8 cellular contexts compared by ENCODE assay signal in the genomic region with DNA sequence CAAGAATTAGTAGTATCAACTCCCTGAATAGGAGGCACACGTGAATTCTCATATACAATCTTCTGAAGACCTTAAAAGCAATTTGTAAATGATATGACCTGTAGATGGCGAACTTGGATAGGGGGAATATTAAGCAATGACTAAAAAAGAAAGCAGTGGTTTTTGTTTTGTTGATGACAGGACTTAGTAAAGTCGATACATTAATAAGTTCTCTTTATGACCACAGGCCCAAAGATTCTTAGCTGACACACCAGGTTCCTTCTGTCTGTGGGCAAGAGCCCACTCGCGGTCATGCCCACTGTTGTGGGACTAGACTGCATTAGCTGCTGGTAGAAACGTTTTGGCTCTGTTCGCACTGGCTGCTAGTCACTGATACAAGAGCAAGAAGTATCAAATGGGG. TPM values are rescaled to one million over a fixed set of nuclear protein-coding genes. Genes with fewer than 3 reads are reported as not detected.
A peak's percentile ranks its signal among the peaks of the same experiment; 100 is the strongest.
DNase-seq lines count a peak whose midpoint lies in the region; ATAC-seq lines count a peak whose summit lies in the region.

No MANE protein-coding gene starts in this region.

- H3K27me3 Mint-ChIP-seq in activated CD4-positive, alpha-beta T cell treated with anti-CD3 and anti-CD28 coated beads, Interleukin-2, amount 10 ng/mL, durations not matched to agents 24 days and 14 days, result no peaks in the 10 kb centered on the region

- no peak overlapping the region for H3K4me3 Mint-ChIP-seq in activated CD4-positive, alpha-beta T cell treated with anti-CD3 and anti-CD28 coated beads, Interleukin-2, amount 10 ng/mL, durations not matched to agents 24 days and 14 days

- peak; percentile 64 for DNase-seq in activated CD4-positive, alpha-beta T cell treated with anti-CD3 and anti-CD28 coated beads, Interleukin-2, amount 10 ng/mL, durations not matched to agents 24 days and 14 days
- no peak for DNase-seq in activated CD4-positive, alpha-beta T cell treated with anti-CD3 and anti-CD28 coated beads for 1 hour
- peak; percentile 72 for DNase-seq in NCI-H526 treated with DMSO at 0.1 percent for 48 hours (lab: John Stamatoyannopoulos, UW)
- DNase-seq in cerebellum (ENCODE audit: low spot score), result peak; percentile 19
- DNase-seq in myocyte (ENCODE audit: low read depth), result peak; percentile 72
- no peak for DNase-seq in islet precursor cell

- no peak overlapping the region for H3K27ac Mint-ChIP-seq in activated CD4-positive, alpha-beta T cell treated with anti-CD3 and anti-CD28 coated beads, Interleukin-2, amount 10 ng/mL, durations not matched to agents 24 days and 14 days

- peaks cover 16% of the 10 kb centered on the region for H3K36me3 Mint-ChIP-seq in activated CD4-positive, alpha-beta T cell treated with anti-CD3 and anti-CD28 coated beads, Interleukin-2, amount 10 ng/mL, durations not matched to agents 24 days and 14 days (ENCODE audit: low read depth)

- H3K9me3 Mint-ChIP-seq in activated CD4-positive, alpha-beta T cell treated with anti-CD3 and anti-CD28 coated beads, Interleukin-2, amount 10 ng/mL, durations not matched to agents 24 days and 14 days, result no peaks in the 10 kb centered on the region

- ATAC-seq in GM19463 (IDR thresholded peaks at IDR 0.05; ENCODE audit: unreplicated experiment) (peak; percentile 86), HG03378 (IDR thresholded peaks at IDR 0.05; ENCODE audit: unreplicated experiment) (peak; percentile 89)

- H3K4me1 Mint-ChIP-seq in activated CD4-positive, alpha-beta T cell treated with anti-CD3 and anti-CD28 coated beads, Interleukin-2, amount 10 ng/mL, durations not matched to agents 24 days and 14 days, result peaks cover under 1% of the 10 kb centered on the region

- intact Hi-C loops in activated CD4-positive, alpha-beta T cell treated with anti-CD3 and anti-CD28 coated beads, Interleukin-2, amount 10 ng/mL, durations not matched to agents 24 days and 14 days (cut with micrococcal nuclease), result loop anchor here (1.0 to 10.0 kb wide), 5 partner anchors 196 to 607 kb away; a partner anchor contains a TSS

RNA-seq across cellular contexts. Expression of a gene that starts 30.8 kb away (rescaled TPM):
- total RNA-seq in activated CD4-positive, alpha-beta T cell treated with anti-CD3 and anti-CD28 coated beads, Interleukin-2, amount 10 ng/mL, durations not matched to agents 24 days and 14 days, result 8.8 and 9.1 TPM in 2 replicates
- total RNA-seq in cerebellum, result 7.2 TPM
- total RNA-seq in myocyte, result 16.6 and 24.1 TPM in 2 replicates
- 12.3 TPM for polyA plus RNA-seq in myocyte (2012)

RNA-seq across cellular contexts. Expression of a gene that starts 42.2 kb away (rescaled TPM):
- total RNA-seq in activated CD4-positive, alpha-beta T cell treated with anti-CD3 and anti-CD28 coated beads, Interleukin-2, amount 10 ng/mL, durations not matched to agents 24 days and 14 days, result 27.1 and 27.9 TPM in 2 replicates
- 8.3 TPM for total RNA-seq in cerebellum
- 10.8 and 11.6 TPM in 2 replicates for total RNA-seq in myocyte
- 4.8 TPM for polyA plus RNA-seq in myocyte (2012)

Comparison
In these comparisons a context has a peak if more than half of its experiments do, and no peak if none do; other contexts are left out.
1. DNase-seq: peak in activated CD4-positive, alpha-beta T cell treated with anti-CD3 and anti-CD28 coated beads, Interleukin-2, amount 10 ng/mL, durations not matched to agents 24 days and 14 days (single experiment), NCI-H526 treated with DMSO at 0.1 percent for 48 hours (single experiment), cerebellum (single experiment) and myocyte (single experiment); none in activated CD4-positive, alpha-beta T cell treated with anti-CD3 and anti-CD28 coated beads for 1 hour (single experiment) and islet precursor cell (single experiment).